ENCODE assay signal across 8 cellular contexts in genomic region chr18:60662491-60662890, GRCh38.
"Had no signal": no experiment of that assay in that cellular context is flagged by ENCODE, and none has a peak within 500 bp of the region (broad histone marks: within the 10 kb centered on the region; RNA-seq: fewer than 3 reads in every experiment).

No MANE protein-coding gene starts in this region.

- H2AFZ ChIP-seq: GM23338 had no signal

- DNase-seq: H9, HCEC 1CT, IMR-90 had no signal

- H3K4me2 ChIP-seq: GM23338 had no signal

- ATAC-seq: GM23338, K562 had no signal

- FAIRE-seq: H1, H54, HTR-8/SVneo, K562 had no signal

- H3K4me3 ChIP-seq: GM23338, K562 had no signal
